In genomic region chr16:4202615-4203014, GRCh38 we compare ENCODE assay signal across 26 cellular contexts. TPM values are rescaled to one million over a fixed set of nuclear protein-coding genes. Genes with fewer than 3 reads are reported as not detected.
"Had no signal": no experiment of that assay in that cellular context is flagged by ENCODE, and none has a peak within 500 bp of the region (broad histone marks: within the 10 kb centered on the region; RNA-seq: fewer than 3 reads in every experiment).

No MANE protein-coding gene starts in this region.

- DNase-seq: naive B cell; naive thymus-derived CD8-positive, alpha-beta T cell; nephron progenitor cell; occipital lobe; pancreas; right lobe of liver; sigmoid colon; small intestine; stimulated activated CD4-positive, alpha-beta T cell treated with anti-CD3 and anti-CD28 coated beads, Interleukin-15, amount 100 ng/mL, for 24 hours; stimulated activated CD4-positive, alpha-beta T cell treated with anti-CD3 and anti-CD28 coated beads, Interleukin-2, amount 100 ng/mL, for 24 hours; stimulated activated CD4-positive, alpha-beta T cell treated with anti-CD3 and anti-CD28 coated beads, Interleukin-2, amount 100 ng/mL, for 48 hours; stimulated activated CD4-positive, alpha-beta T cell treated with anti-CD3 and anti-CD28 coated beads, Interleukin-4, amount 100 ng/mL, for 24 hours; stimulated activated naive B cell treated with anti-CD40 and anti-IgM and Interleukin-4, amounts not matched to agents 10 μg/mL and 1 μg/mL and 100 μg/mL, for 72 hours; stimulated activated naive CD4-positive, alpha-beta T cell treated with Interleukin-2 at 50 U/mL for 16 hours; stomach; thyroid gland; trophoblast cell had no signal

- H3K9me3 ChIP-seq: pancreas, prostate gland, right lobe of liver, sigmoid colon, stomach, thoracic aorta, thyroid gland, tibial nerve, upper lobe of left lung, vagina had no signal

- H3K4me1 ChIP-seq: prostate gland, right lobe of liver, vagina had no signal

- ATAC-seq: naive thymus-derived CD8-positive, alpha-beta T cell; natural killer cell treated with Interleukin-12 subunit alpha and Interleukin-12 subunit beta and Interleukin-15 and Interleukin-18, amount 100 ng/mL, for 72 hours; pancreas; right cardiac atrium; right lobe of liver; stimulated activated effector memory CD8-positive, alpha-beta T cell treated with anti-CD3 and anti-CD28 coated beads, Interleukin-12 subunit alpha, Interleukin-12 subunit beta, amount 100 ng/mL, for 72 hours; stimulated activated naive B cell treated with anti-CD40 and anti-IgM and Interleukin-4, amounts not matched to agents 10 μg/mL and 1 μg/mL and 100 μg/mL, for 72 hours had no signal

- H3K4me3 ChIP-seq: pancreas, prostate gland, right lobe of liver, sigmoid colon, stomach, thoracic aorta, thyroid gland, tibial nerve, upper lobe of left lung, vagina had no signal

- H3K27ac ChIP-seq: pancreas, prostate gland, right lobe of liver, sigmoid colon, stomach, thoracic aorta, thyroid gland, tibial nerve, upper lobe of left lung, vagina had no signal

- H3K27me3 ChIP-seq: pancreas, right lobe of liver, sigmoid colon, thyroid gland, tibial nerve, upper lobe of left lung, vagina had no signal

- H3K36me3 ChIP-seq: pancreas, prostate gland, right lobe of liver, sigmoid colon, stomach, thoracic aorta, thyroid gland, tibial nerve, upper lobe of left lung, vagina had no signal

RNA-seq across cellular contexts. Expression of gene SRL, which starts 39.3 kb away (rescaled TPM):
- total RNA-seq: naive thymus-derived CD8-positive, alpha-beta T cell; natural killer cell treated with Interleukin-12 subunit alpha and Interleukin-12 subunit beta and Interleukin-15 and Interleukin-18, amount 100 ng/mL, for 72 hours; osteocyte had no signal
